In genomic region chr3:38474928-38475605, GRCh38 we compare ENCODE assay signal across 24 cellular contexts.
"Had no signal": no experiment of that assay in that cellular context is flagged by ENCODE, and none has a peak within 500 bp of the region (broad histone marks: within the 10 kb centered on the region; RNA-seq: fewer than 3 reads in every experiment).

No MANE protein-coding gene starts in this region.

- H3K27me3 Mint-ChIP-seq: memory B cell; stimulated activated naive B cell treated with anti-CD40 and anti-IgM and Interleukin-4, amounts not matched to agents 10 μg/mL and 1 μg/mL and 100 μg/mL, for 72 hours; stimulated activated naive CD8-positive, alpha-beta T cell treated with anti-CD3 and anti-CD28 coated beads, Interleukin-15, amount 100 ng/mL, for 72 hours had no signal

- H3K27ac Mint-ChIP-seq: memory B cell, mesothelial cell of epicardium, natural killer cell had no signal

- H3K27ac ChIP-seq: esophagus squamous epithelium, gastroesophageal sphincter, left ventricle myocardium inferior, lower lobe of right lung, parathyroid adenoma, psoas muscle, testis, tibial nerve had no signal

- H3K36me3 Mint-ChIP-seq: memory B cell had no signal

- DNase-seq: cortex of kidney; dorsolateral prefrontal cortex; effector memory CD4-positive, alpha-beta T cell; esophagus squamous epithelium; foreskin fibroblast; kidney; left cardiac atrium; left ventricle myocardium inferior; lower lobe of right lung; natural killer cell; occipital lobe; psoas muscle; retina; stimulated activated CD4-positive, alpha-beta T cell treated with anti-CD3 and anti-CD28 coated beads, Interleukin-2, amount 100 ng/mL, for 24 hours; stimulated activated CD4-positive, alpha-beta T cell treated with anti-CD3 and anti-CD28 coated beads, Interleukin-4, amount 100 ng/mL, for 4 hours; stimulated activated naive B cell treated with anti-CD40 and anti-IgM and Interleukin-4, amounts not matched to agents 10 μg/mL and 1 μg/mL and 100 μg/mL, for 72 hours; stimulated activated naive CD8-positive, alpha-beta T cell treated with anti-CD3 and anti-CD28 coated beads, Interleukin-15, amount 100 ng/mL, for 72 hours; testis had no signal

- ATAC-seq: gastroesophageal sphincter; left cardiac atrium; lower lobe of right lung; natural killer cell; psoas muscle; sciatic nerve; stimulated activated naive B cell treated with anti-CD40 and anti-IgM and Interleukin-4, amounts not matched to agents 10 μg/mL and 1 μg/mL and 100 μg/mL, for 72 hours; stimulated activated naive CD8-positive, alpha-beta T cell treated with anti-CD3 and anti-CD28 coated beads, Interleukin-15, amount 100 ng/mL, for 72 hours had no signal

- H3K4me3 ChIP-seq: dorsolateral prefrontal cortex, esophagus squamous epithelium, gastroesophageal sphincter, left ventricle myocardium inferior, lower lobe of right lung, psoas muscle, testis, tibial nerve had no signal

- H3K4me3 Mint-ChIP-seq: memory B cell; mesothelial cell of epicardium; natural killer cell; stimulated activated naive B cell treated with anti-CD40 and anti-IgM and Interleukin-4, amounts not matched to agents 10 μg/mL and 1 μg/mL and 100 μg/mL, for 72 hours; stimulated activated naive CD8-positive, alpha-beta T cell treated with anti-CD3 and anti-CD28 coated beads, Interleukin-15, amount 100 ng/mL, for 72 hours had no signal

- H3K27me3 ChIP-seq: dorsolateral prefrontal cortex, esophagus squamous epithelium, gastroesophageal sphincter, testis, tibial nerve had no signal

- H3K9ac ChIP-seq: parathyroid adenoma had no signal

- H3K9me3 ChIP-seq: lower lobe of right lung, psoas muscle, testis had no signal
